In the genomic region with DNA sequence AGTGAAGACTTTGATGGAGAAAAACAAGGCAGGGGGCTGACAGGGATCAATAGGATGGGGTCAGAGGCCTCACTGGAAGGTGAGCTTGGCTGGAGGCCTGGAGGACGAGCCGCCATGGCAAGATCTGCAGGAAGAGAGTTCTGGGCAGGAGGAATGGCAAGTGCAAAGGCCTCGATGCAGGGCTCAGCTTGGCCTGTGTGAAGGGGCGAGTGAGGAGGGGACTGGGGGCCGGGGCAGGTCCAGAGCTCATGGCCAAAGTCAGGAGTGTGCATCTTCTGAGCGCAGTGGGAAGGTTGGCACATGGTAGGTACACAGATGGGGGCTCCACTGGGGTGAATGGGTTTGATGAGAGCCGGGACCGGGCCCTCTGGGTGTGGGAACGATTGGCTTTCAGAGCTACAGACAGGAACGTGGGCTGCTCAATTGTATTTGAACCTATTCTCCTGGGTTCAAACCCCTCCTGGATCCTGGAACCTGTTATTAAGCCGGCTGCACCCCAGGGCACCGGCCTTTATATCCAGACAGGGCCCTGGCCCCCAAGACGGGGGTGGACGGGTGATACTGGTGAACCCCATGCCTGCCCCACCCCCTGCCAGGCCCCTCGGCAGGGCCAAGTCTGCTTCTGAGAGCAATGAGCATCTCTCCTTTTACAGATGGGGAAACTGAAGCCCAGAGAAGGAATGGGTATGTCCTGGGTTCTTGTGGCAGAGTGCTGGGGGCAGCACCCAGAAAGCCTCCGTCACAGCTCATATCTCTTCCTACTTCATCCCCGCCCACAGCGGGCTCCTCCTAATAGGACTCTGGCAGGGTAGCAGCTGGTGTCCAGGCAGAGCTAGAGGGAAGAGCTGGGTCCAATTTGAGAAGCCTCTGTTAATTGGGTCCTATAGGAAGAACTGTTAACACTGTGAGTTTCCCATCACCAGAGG, we compare ENCODE assay signal across 9 cellular contexts.
A peak's percentile ranks its signal among the peaks of the same experiment; 100 is the strongest.
DNase-seq lines count a peak whose midpoint lies in the region; ATAC-seq and TF ChIP-seq lines count a peak whose summit lies in the region.
"Had no signal": no experiment of that assay in that cellular context is flagged by ENCODE, and none has a peak within 500 bp of the region (broad histone marks: within the 10 kb centered on the region; RNA-seq: fewer than 3 reads in every experiment).

No MANE protein-coding gene starts in this region.

- H3K4me3 ChIP-seq in AG10803 (ENCODE audit: low read length) (no peak overlapping the region), Loucy (ENCODE audit: low read length, poor library complexity, severe bottlenecking) (peak overlapping the region; percentile 4)
- no peak overlapping the region for H3K4me3 ChIP-seq in CD8-positive, alpha-beta memory T cell (ENCODE audit: low read length)
- H3K4me3 ChIP-seq: pancreas had no signal

- H3K79me2 ChIP-seq in Loucy (ENCODE audit: insufficient read depth, low read length): no peaks in the 10 kb centered on the region

- no peak overlapping the region for H2AFZ ChIP-seq in Loucy (ENCODE audit: low read length)

- H4K20me1 ChIP-seq in Loucy (ENCODE audit: insufficient read depth, low read length, poor library complexity, severe bottlenecking): no peaks in the 10 kb centered on the region

- H3K4me1 Mint-ChIP-seq in osteocyte (ENCODE audit: unreplicated experiment): peaks cover 19% of the 10 kb centered on the region
- H3K4me1 Mint-ChIP-seq in CD8-positive, alpha-beta memory T cell: peaks cover 0 to 10% (median 5%) of the 10 kb centered on the region in 3 donors

- no peaks in the 10 kb centered on the region for H3K27me3 ChIP-seq in Loucy (ENCODE audit: insufficient read depth, low read length, poor library complexity, severe bottlenecking)
- no peaks in the 10 kb centered on the region for H3K27me3 ChIP-seq in CD8-positive, alpha-beta memory T cell (ENCODE audit: insufficient read depth, low read length, poor library complexity, severe bottlenecking)
- H3K27me3 ChIP-seq: pancreas had no signal

- no peak for ATAC-seq in GM21825 (IDR thresholded peaks at IDR 0.05; ENCODE audit: unreplicated experiment)
- ATAC-seq in esophagus mucosa: no peak

- no peaks in the 10 kb centered on the region for H3K9me2 ChIP-seq in Loucy (replicated peaks; ENCODE audit: low read depth, low read length)

- TF ChIP-seq CTCF in AG10803 (conservative IDR thresholded peaks at IDR 0.05; ENCODE audit: low read length) (no peak), Loucy (conservative IDR thresholded peaks at IDR 0.05; ENCODE audit: low read length) (no peak), osteocyte (IDR thresholded peaks at IDR 0.05) (no peak)

- H3K36me3 Mint-ChIP-seq in osteocyte (ENCODE audit: unreplicated experiment): no peaks in the 10 kb centered on the region
- H3K36me3 Mint-ChIP-seq in CD8-positive, alpha-beta memory T cell: no peaks in the 10 kb centered on the region

- DNase-seq in AG10803 (ENCODE audit: low read depth) (peak; percentile 65), fibroblast of gingiva (ENCODE audit: low read depth) (peak; percentile 82), osteocyte (ENCODE audit: extremely low spot score, unreplicated experiment) (no peak), cerebellum (ENCODE audit: low spot score) (no peak)
- DNase-seq in CD8-positive, alpha-beta memory T cell: no peak

- H3K9me3 ChIP-seq in Loucy (ENCODE audit: insufficient read depth, low read depth, low read length): no peaks in the 10 kb centered on the region
- no peaks in the 10 kb centered on the region for H3K9me3 ChIP-seq in CD8-positive, alpha-beta memory T cell (ENCODE audit: low read length)
- H3K9me3 ChIP-seq: pancreas had no signal

- peaks cover 16% of the 10 kb centered on the region for H3K4me1 ChIP-seq in Loucy (ENCODE audit: insufficient read depth, low read length, poor library complexity, severe bottlenecking)
- H3K4me1 ChIP-seq in CD8-positive, alpha-beta memory T cell (ENCODE audit: insufficient read depth, low read length): peaks cover 9% of the 10 kb centered on the region

- H3K4me2 ChIP-seq in Loucy (ENCODE audit: low read depth, low read length, poor library complexity, severe bottlenecking): peak overlapping the region; percentile 36

- H3K27me3 Mint-ChIP-seq in osteocyte (ENCODE audit: unreplicated experiment): peaks cover 3% of the 10 kb centered on the region
- peaks cover 0 to 5% of the 10 kb centered on the region in 2 donors for H3K27me3 Mint-ChIP-seq in CD8-positive, alpha-beta memory T cell

- no peaks in the 10 kb centered on the region for H3F3A ChIP-seq in Loucy (ENCODE audit: low read depth)

- CTCF ChIA-PET in CD8-positive, alpha-beta memory T cell (lab: Charles Lee): no interaction called here

- no peaks in the 10 kb centered on the region for H3K9me3 Mint-ChIP-seq in osteocyte (ENCODE audit: unreplicated experiment)
- no peaks in the 10 kb centered on the region for H3K9me3 Mint-ChIP-seq in CD8-positive, alpha-beta memory T cell

- POLR2A ChIA-PET in CD8-positive, alpha-beta memory T cell (lab: Charles Lee): interaction anchor here (0.5 kb wide), 1 partner anchor 292 kb away, joined by 7 read pairs; no protein-coding TSS in a partner anchor

- peak overlapping the region; percentile 33 for H3K27ac Mint-ChIP-seq in osteocyte (ENCODE audit: unreplicated experiment)
- peak overlapping the region in 2 of 8 donors; percentile 26 to 41 for H3K27ac Mint-ChIP-seq in CD8-positive, alpha-beta memory T cell

- H3K36me3 ChIP-seq in Loucy (ENCODE audit: insufficient read depth, low read length): no peaks in the 10 kb centered on the region
- no peaks in the 10 kb centered on the region for H3K36me3 ChIP-seq in CD8-positive, alpha-beta memory T cell (ENCODE audit: insufficient read depth, low read length)
- H3K36me3 ChIP-seq: pancreas had no signal

- H3K27ac ChIP-seq in CD8-positive, alpha-beta memory T cell (ENCODE audit: low read depth, low read length): no peak overlapping the region
- H3K27ac ChIP-seq: pancreas had no signal

- no peak overlapping the region for H3K9ac ChIP-seq in Loucy (ENCODE audit: low read depth, low read length, poor library complexity, severe bottlenecking)

- H3K4me3 Mint-ChIP-seq in osteocyte (ENCODE audit: unreplicated experiment): no peak overlapping the region
- no peak overlapping the region for H3K4me3 Mint-ChIP-seq in CD8-positive, alpha-beta memory T cell

Comparison
In these comparisons a context has a peak if more than half of its experiments do, and no peak if none do; other contexts are left out.
1. DNase-seq: peak in AG10803 (single experiment) and fibroblast of gingiva (single experiment); none in osteocyte (single experiment), CD8-positive, alpha-beta memory T cell (0 of 5) and cerebellum (single experiment).